Comparison of ENCODE assay signal across 23 cellular contexts in the genomic region with DNA sequence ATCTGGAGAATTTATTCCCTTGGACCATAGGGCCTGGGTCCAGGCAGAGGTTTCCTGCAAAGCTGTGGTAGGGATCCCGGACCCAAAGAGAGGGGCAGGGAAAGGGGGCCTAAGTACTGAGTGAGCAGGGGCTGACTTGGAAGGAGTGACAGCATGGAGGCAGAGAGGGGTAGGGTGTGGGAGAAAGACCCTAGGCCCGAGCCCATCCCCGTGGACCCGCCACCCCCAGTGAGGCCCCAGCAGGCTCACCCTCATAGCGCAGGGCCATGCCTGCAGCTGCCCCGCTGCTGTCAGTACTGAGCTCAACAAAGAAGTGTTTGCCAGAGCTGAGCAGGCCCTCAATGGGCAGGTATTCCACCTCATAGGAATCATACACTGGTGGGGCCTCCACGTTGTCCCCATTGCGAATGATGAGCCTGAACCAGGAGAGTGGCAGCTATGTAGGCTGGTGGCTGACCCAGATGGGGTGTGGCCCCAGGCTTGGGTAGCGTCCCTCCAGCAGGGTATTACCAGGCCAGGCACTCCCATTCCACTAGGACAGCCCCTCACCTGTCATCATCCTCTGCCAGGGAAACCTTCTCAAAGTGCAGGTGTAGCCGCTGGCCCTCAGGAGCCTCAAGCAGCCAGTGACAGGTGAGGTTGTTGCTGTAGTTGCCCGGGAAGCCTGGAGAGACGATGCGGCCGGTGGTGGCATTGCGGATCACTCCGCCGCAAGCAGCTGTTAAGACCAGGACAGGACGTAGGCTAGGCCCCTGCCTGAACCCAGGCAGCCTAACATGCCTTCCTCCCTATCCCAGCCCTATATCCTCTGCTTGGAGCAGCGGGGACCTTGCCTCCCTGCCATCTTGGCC. TPM values are rescaled to one million over a fixed set of nuclear protein-coding genes. Genes with fewer than 3 reads are reported as not detected.
"Had no signal": no experiment of that assay in that cellular context is flagged by ENCODE, and none has a peak within 500 bp of the region (broad histone marks: within the 10 kb centered on the region; RNA-seq: fewer than 3 reads in every experiment).

No MANE protein-coding gene starts in this region.

- H3K9me3 Mint-ChIP-seq: activated CD4-positive, alpha-beta T cell treated with anti-CD3 and anti-CD28 coated beads, Interleukin-2, amount 10 ng/mL, durations not matched to agents 7 days and 5 days; activated T-cell treated with anti-CD3 and anti-CD28 coated beads, Interleukin-2, amount 50 U/mL, for 72 hours; immature natural killer cell; nephron; stimulated activated naive CD8-positive, alpha-beta T cell treated with anti-CD3 and anti-CD28 coated beads, Interleukin-15, amount 100 ng/mL, for 72 hours had no signal

- H3K4me3 Mint-ChIP-seq: activated CD4-positive, alpha-beta T cell treated with anti-CD3 and anti-CD28 coated beads, Interleukin-2, amount 10 ng/mL, durations not matched to agents 7 days and 5 days; activated T-cell treated with anti-CD3 and anti-CD28 coated beads, Interleukin-2, amount 50 U/mL, for 72 hours; immature natural killer cell; nephron; stimulated activated naive CD8-positive, alpha-beta T cell treated with anti-CD3 and anti-CD28 coated beads, Interleukin-15, amount 100 ng/mL, for 72 hours had no signal

- H3K27ac Mint-ChIP-seq: activated CD4-positive, alpha-beta T cell treated with anti-CD3 and anti-CD28 coated beads, Interleukin-2, amount 10 ng/mL, durations not matched to agents 7 days and 5 days; activated T-cell treated with anti-CD3 and anti-CD28 coated beads, Interleukin-2, amount 50 U/mL, for 72 hours; nephron had no signal

- H3K36me3 Mint-ChIP-seq: immature natural killer cell had no signal

- FAIRE-seq: astrocyte, small intestine had no signal

- H3K4me1 Mint-ChIP-seq: activated CD4-positive, alpha-beta T cell treated with anti-CD3 and anti-CD28 coated beads, Interleukin-2, amount 10 ng/mL, durations not matched to agents 7 days and 5 days; immature natural killer cell; stimulated activated naive CD8-positive, alpha-beta T cell treated with anti-CD3 and anti-CD28 coated beads, Interleukin-15, amount 100 ng/mL, for 72 hours had no signal

- DNase-seq: activated CD4-positive, alpha-beta T cell treated with anti-CD3 and anti-CD28 coated beads, Interleukin-2, amount 10 ng/mL, durations not matched to agents 7 days and 5 days; activated CD8-positive, alpha-beta memory T cell treated with anti-CD3 and anti-CD28 coated beads, Interleukin-2, amount 50 U/mL, for 4 hours; activated effector memory CD4-positive, alpha-beta T cell treated with anti-CD3 and anti-CD28 coated beads, Interleukin-2, amount 50 U/mL, for 16 hours; activated naive CD4-positive, alpha-beta T cell treated with anti-CD3 and anti-CD28 coated beads, Interleukin-2, amount 50 U/mL, for 16 hours; activated T-cell treated with anti-CD3 and anti-CD28 coated beads, Interleukin-2, amount 50 U/mL, for 72 hours; effector CD4-positive, alpha-beta T cell; gastrocnemius medialis; immature natural killer cell; midbrain; nucleus accumbens; retina; small intestine; stimulated activated CD4-positive, alpha-beta T cell treated with anti-CD3 and anti-CD28 coated beads, Interleukin-4, amount 100 ng/mL, for 1 hour; stimulated activated naive CD8-positive, alpha-beta T cell treated with anti-CD3 and anti-CD28 coated beads, Interleukin-15, amount 100 ng/mL, for 72 hours; T1000; transverse colon had no signal

- ATAC-seq: activated T-cell treated with anti-CD3 and anti-CD28 coated beads, Interleukin-2, amount 50 U/mL, for 72 hours; esophagus mucosa; gastrocnemius medialis; heart left ventricle; stimulated activated naive CD8-positive, alpha-beta T cell treated with anti-CD3 and anti-CD28 coated beads, Interleukin-15, amount 100 ng/mL, for 72 hours had no signal

RNA-seq across cellular contexts. Expression of a gene that starts 45.4 kb away (rescaled TPM):
- total RNA-seq: activated CD4-positive, alpha-beta T cell treated with anti-CD3 and anti-CD28 coated beads, Interleukin-2, amount 10 ng/mL, durations not matched to agents 7 days and 5 days; activated T-cell treated with anti-CD3 and anti-CD28 coated beads, Interleukin-2, amount 50 U/mL, for 72 hours; astrocyte; breast epithelium; esophagus mucosa; gastrocnemius medialis; suprapubic skin; T-helper 1 cell treated with Interleukin-12 subunit alpha and Interleukin-12 subunit beta and Interleukin-4 antibody, amounts not matched to agents 30 ng/mL and 1 ng/mL, for 36 hours had no signal
